15 cellular contexts compared by ENCODE assay signal in genomic region chr3:179308006-179308405, GRCh38. TPM values are rescaled to one million over a fixed set of nuclear protein-coding genes. Genes with fewer than 3 reads are reported as not detected.
DNase-seq lines count a peak whose midpoint lies in the region; ATAC-seq, FAIRE-seq and TF ChIP-seq lines count a peak whose summit lies in the region.
"Had no signal": no experiment of that assay in that cellular context is flagged by ENCODE, and none has a peak within 500 bp of the region (broad histone marks: within the 10 kb centered on the region; RNA-seq: fewer than 3 reads in every experiment).

No MANE protein-coding gene starts in this region.

- H3K9me3 Mint-ChIP-seq in activated CD4-positive, alpha-beta T cell treated with anti-CD3 and anti-CD28 coated beads, Interleukin-2, amount 10 ng/mL, durations not matched to agents 24 days and 14 days = no peaks in the 10 kb centered on the region
- H3K9me3 Mint-ChIP-seq: CD4-positive, CD25-positive, alpha-beta regulatory T cell had no signal

- no peak overlapping the region for H3K27ac Mint-ChIP-seq in activated CD4-positive, alpha-beta T cell treated with anti-CD3 and anti-CD28 coated beads, Interleukin-2, amount 10 ng/mL, durations not matched to agents 24 days and 14 days
- H3K27ac Mint-ChIP-seq: CD4-positive, CD25-positive, alpha-beta regulatory T cell had no signal

- no TSS peak for BruUV-seq in K562 (replicated peaks; lab: Mats Ljungman, UMichigan)

- H3K4me3 ChIP-seq in K562 (no peak overlapping the region), smooth muscle cell (no peak overlapping the region), Peyer's patch (no peak overlapping the region)
- H3K4me3 ChIP-seq: BLaER1 treated with 17β-estradiol and CSF1 and Interleukin-3, amounts not matched to agents 10 nM and 100 nM; GM12878; HAP-1 had no signal

- H3K9me3 ChIP-seq in K562 (replicated peaks; ENCODE audit: control insufficient read depth, insufficient read depth, low read depth, low read length) = no peaks in the 10 kb centered on the region
- H3K9me3 ChIP-seq in smooth muscle cell (replicated peaks; ENCODE audit: low read depth) = no peaks in the 10 kb centered on the region
- no peaks in the 10 kb centered on the region for H3K9me3 ChIP-seq in Peyer's patch
- H3K9me3 ChIP-seq: BLaER1 treated with 17β-estradiol and CSF1 and Interleukin-3, amounts not matched to agents 10 nM and 100 nM; HAP-1 had no signal

- FAIRE-seq in K562 (lab: Jason Lieb, UNC) = no peak
- FAIRE-seq: GM12878, H1 had no signal

- H3K36me3 ChIP-seq in K562 (ENCODE audit: control insufficient read depth, insufficient read depth, low read length) = no peaks in the 10 kb centered on the region
- H3K36me3 ChIP-seq in smooth muscle cell (ENCODE audit: low read depth) = no peaks in the 10 kb centered on the region
- H3K36me3 ChIP-seq in Peyer's patch = no peaks in the 10 kb centered on the region
- H3K36me3 ChIP-seq: BLaER1 treated with 17β-estradiol and CSF1 and Interleukin-3, amounts not matched to agents 10 nM and 100 nM; HAP-1 had no signal

- H3K4me1 ChIP-seq in K562 (replicated peaks in 1 of 2; ENCODE audit: control insufficient read depth in 2 of 2, insufficient read depth in 2 of 2, low read length in 2 of 2) (peaks cover 0 to 7% of the 10 kb centered on the region in 2 experiments; a peak in 3 of 5 replicates), foreskin keratinocyte (peaks cover 3% of the 10 kb centered on the region), smooth muscle cell (ENCODE audit: low read depth) (no peaks in the 10 kb centered on the region), Peyer's patch (no peaks in the 10 kb centered on the region)
- H3K4me1 ChIP-seq: BLaER1 treated with 17β-estradiol and CSF1 and Interleukin-3, amounts not matched to agents 10 nM and 100 nM; HAP-1 had no signal

- H3K4me1 Mint-ChIP-seq in activated CD4-positive, alpha-beta T cell treated with anti-CD3 and anti-CD28 coated beads, Interleukin-2, amount 10 ng/mL, durations not matched to agents 24 days and 14 days = no peaks in the 10 kb centered on the region
- H3K4me1 Mint-ChIP-seq: CD4-positive, CD25-positive, alpha-beta regulatory T cell had no signal

- H3K27me3 Mint-ChIP-seq in activated CD4-positive, alpha-beta T cell treated with anti-CD3 and anti-CD28 coated beads, Interleukin-2, amount 10 ng/mL, durations not matched to agents 24 days and 14 days = peaks cover 26% of the 10 kb centered on the region

- H3K27ac ChIP-seq in K562 (ENCODE audit: extremely low read depth, low read depth, low read length) = no peak overlapping the region
- H3K27ac ChIP-seq in foreskin keratinocyte = no peak overlapping the region
- no peak overlapping the region for H3K27ac ChIP-seq in smooth muscle cell (ENCODE audit: low read depth)
- no peak overlapping the region for H3K27ac ChIP-seq in Peyer's patch
- H3K27ac ChIP-seq: BLaER1 treated with 17β-estradiol and CSF1 and Interleukin-3, amounts not matched to agents 10 nM and 100 nM had no signal

- no peaks in the 10 kb centered on the region for H3K9me1 ChIP-seq in K562 (ENCODE audit: control insufficient read depth, insufficient read depth, low read length)

- ATAC-seq in K562 (no peak), foreskin keratinocyte (no peak)
- ATAC-seq in activated CD4-positive, CD25-positive, alpha-beta regulatory T cell treated with anti-CD3 and anti-CD28 coated beads, Interleukin-2, amount 50 U/mL, for 24 hours = no peak
- ATAC-seq: GM12878 had no signal

- TF ChIP-seq POLR2A in K562 (conservative IDR thresholded peaks at IDR 0.05) = no peak
- TF ChIP-seq POLR2A in Peyer's patch (IDR thresholded peaks at IDR 0.05) = no peak

- TF ChIP-seq RAD21 in K562 (CRISPR knock-in tag; conservative IDR thresholded peaks at IDR 0.05 in 1 of 2, IDR thresholded peaks at IDR 0.05 in 1 of 2) = no peak

- no peak overlapping the region for H3K4me2 ChIP-seq in K562 (ENCODE audit: insufficient read depth, low read length)
- no peak overlapping the region for H3K4me2 ChIP-seq in smooth muscle cell
- H3K4me2 ChIP-seq: BLaER1 treated with 17β-estradiol and CSF1 and Interleukin-3, amounts not matched to agents 10 nM and 100 nM had no signal

- H3K9ac ChIP-seq in K562 (ENCODE audit: insufficient read depth in 1 of 2, low read depth in 2 of 2, low read length in 2 of 2) = no peak overlapping the region
- H3K9ac ChIP-seq in smooth muscle cell (ENCODE audit: low read depth) = no peak overlapping the region
- H3K9ac ChIP-seq: BLaER1 treated with 17β-estradiol and CSF1 and Interleukin-3, amounts not matched to agents 10 nM and 100 nM had no signal

- H3K36me3 Mint-ChIP-seq in activated CD4-positive, alpha-beta T cell treated with anti-CD3 and anti-CD28 coated beads, Interleukin-2, amount 10 ng/mL, durations not matched to agents 24 days and 14 days (ENCODE audit: low read depth) = no peaks in the 10 kb centered on the region
- H3K36me3 Mint-ChIP-seq: CD4-positive, CD25-positive, alpha-beta regulatory T cell had no signal

- TF ChIP-seq EP300 in K562 (IDR thresholded peaks at IDR 0.05; ENCODE audit: low read length) = no peak

- H4K20me1 ChIP-seq in K562 (replicated peaks; ENCODE audit: control insufficient read depth, insufficient read depth, low read length) (no peaks in the 10 kb centered on the region), smooth muscle cell (ENCODE audit: low read depth) (no peaks in the 10 kb centered on the region)
- H4K20me1 ChIP-seq: BLaER1 treated with 17β-estradiol and CSF1 and Interleukin-3, amounts not matched to agents 10 nM and 100 nM had no signal

- H3K27me3 ChIP-seq in K562 (ENCODE audit: control insufficient read depth in 2 of 2, insufficient read depth in 2 of 2, low read length in 2 of 2) (no peaks in the 10 kb centered on the region), foreskin keratinocyte (no peaks in the 10 kb centered on the region), smooth muscle cell (ENCODE audit: low read depth) (no peaks in the 10 kb centered on the region), Peyer's patch (no peaks in the 10 kb centered on the region)
- H3K27me3 ChIP-seq: BLaER1 treated with 17β-estradiol and CSF1 and Interleukin-3, amounts not matched to agents 10 nM and 100 nM had no signal

- H3K79me2 ChIP-seq in K562 (ENCODE audit: control insufficient read depth, insufficient read depth, low read length) (no peaks in the 10 kb centered on the region), smooth muscle cell (ENCODE audit: low read depth) (no peaks in the 10 kb centered on the region)

- POLR2A ChIA-PET in K562 (lab: Yijun Ruan, JAX) = no interaction called here

- CTCF ChIA-PET in K562 (lab: Yijun Ruan, JAX; ENCODE audit: low intra/inter-chr PET ratio) = no interaction called here

- DNase-seq in EH (ENCODE audit: low read depth) = peak; percentile 18
- no peak for DNase-seq in K562 (ENCODE audit: extremely low read depth in 1 of 4, low spot score in 3 of 4)
- peak; percentile 4 to 23 for DNase-seq in foreskin keratinocyte
- no peak for DNase-seq in smooth muscle cell (lab: John Stamatoyannopoulos, UW; ENCODE audit: unreplicated experiment)
- no peak for DNase-seq in activated CD4-positive, alpha-beta T cell treated with anti-CD3 and anti-CD28 coated beads, Interleukin-2, amount 10 ng/mL, durations not matched to agents 24 days and 14 days
- DNase-seq in Peyer's patch = no peak
- DNase-seq: 8988T; AML-193; CD4-positive, CD25-positive, alpha-beta regulatory T cell; DMS53 had no signal

- H2AFZ ChIP-seq in K562 (ENCODE audit: low read depth, low read length) (peak overlapping the region; percentile 5; the same call in 1 of the 2 replicates), smooth muscle cell (ENCODE audit: low read depth) (peak overlapping the region; percentile 34)

- H3K4me3 Mint-ChIP-seq in activated CD4-positive, alpha-beta T cell treated with anti-CD3 and anti-CD28 coated beads, Interleukin-2, amount 10 ng/mL, durations not matched to agents 24 days and 14 days = no peak overlapping the region
- H3K4me3 Mint-ChIP-seq: CD4-positive, CD25-positive, alpha-beta regulatory T cell had no signal

- H3F3A ChIP-seq in smooth muscle cell (ENCODE audit: low read depth) = no peaks in the 10 kb centered on the region

- in situ Hi-C loops in K562 (cut with MboI) = loop anchor here (25.0 kb wide), 1 partner anchor 846 kb away; no protein-coding TSS in a partner anchor

- intact Hi-C loops in K562 (cut with micrococcal nuclease) = no loop called here
- intact Hi-C loops in activated CD4-positive, alpha-beta T cell treated with anti-CD3 and anti-CD28 coated beads, Interleukin-2, amount 10 ng/mL, durations not matched to agents 24 days and 14 days (cut with micrococcal nuclease) = no loop called here

- TF ChIP-seq CTCF in K562 (IDR thresholded peaks at IDR 0.05 in 2 of 3, conservative IDR thresholded peaks at IDR 0.05 in 1 of 3; ENCODE audit: insufficient read depth in 2 of 3, low read depth in 1 of 3, low read length in 3 of 3) (no peak), foreskin keratinocyte (conservative IDR thresholded peaks at IDR 0.05) (no peak), smooth muscle cell (IDR thresholded peaks at IDR 0.05; ENCODE audit: borderline replicate concordance, insufficient read depth, poor library complexity, severe bottlenecking) (no peak), Peyer's patch (IDR thresholded peaks at IDR 0.05) (no peak)

RNA-seq across cellular contexts. Expression of gene ZNF639, which starts 14.8 kb away (rescaled TPM):
- total RNA-seq in K562 (2011; cell fraction: chromatin; rRNA removed; ENCODE audit: low replicate concordance) = 12.2 and 32.8 TPM in 2 replicates
- total RNA-seq in K562 (2011; cell fraction: nucleolus; rRNA removed) = 8.3 and 8.5 TPM in 2 replicates
- total RNA-seq in K562 (2011; cell fraction: nucleoplasm; rRNA removed) = 10.7 and 18.6 TPM in 2 replicates
- total RNA-seq in K562 (2014; rRNA removed) (56.0 and 57.2 TPM in 2 replicates), K562 (2014; rRNA removed; fragmentation: Illumina TruSeq; extraction: Trizol) (75.8 and 83.1 TPM in 2 replicates), K562 (2015; rRNA removed; fragmentation: Illumina TruSeq; extraction: Trizol) (68.7 and 73.1 TPM in 2 replicates), K562 (2021) (53.7 and 55.7 TPM in 2 replicates), foreskin keratinocyte (34.3 and 38.5 TPM in 2 replicates), smooth muscle cell (40.4 and 63.3 TPM in 2 replicates), Peyer's patch (10 to 100 TPM; 24.0 to 51.2 (median 29.8) TPM)
- polyA plus RNA-seq in K562 (2011; rRNA removed) (29.1 and 38.0 TPM in 2 replicates), K562 (2014; fragmentation: Illumina TruSeq; extraction: Trizol) (69.9 and 88.1 TPM in 2 replicates), K562 (2014; fragmentation: Nextera tagmentation; extraction: Ambion mirVana) (10 to 100 TPM; 17.6 to 21.5 TPM), K562 (2014; rRNA removed) (44.0 and 50.5 TPM in 2 replicates), foreskin keratinocyte (15.8 and 20.4 TPM in 2 replicates), smooth muscle cell (26.8 and 28.5 TPM in 2 replicates)
- polyA plus RNA-seq in K562 (2011; cell fraction: cytosol; rRNA removed) = 14.3 and 14.5 TPM in 2 replicates
- polyA plus RNA-seq in K562 (2011; cell fraction: nucleus; rRNA removed) = 9.7 and 13.8 TPM in 2 replicates
- polyA plus RNA-seq in K562 (2012) = 32.0 and 33.3 TPM in 2 replicates
- 40.3 and 50.0 TPM in 2 replicates for polyA minus RNA-seq in K562 (2011; rRNA and poly(A)+ RNA removed)
- polyA minus RNA-seq in K562 (2011; cell fraction: cytosol; rRNA and poly(A)+ RNA removed) = 11.7 and 13.1 TPM in 2 replicates
- 5.8 and 10.4 TPM in 2 replicates for polyA minus RNA-seq in K562 (2011; cell fraction: nucleus; rRNA and poly(A)+ RNA removed)
- total RNA-seq in activated CD4-positive, alpha-beta T cell treated with anti-CD3 and anti-CD28 coated beads, Interleukin-2, amount 10 ng/mL, durations not matched to agents 24 days and 14 days = 36.7 and 38.1 TPM in 2 replicates

RNA-seq across cellular contexts. Expression of gene MFN1, which starts 39.5 kb away (rescaled TPM):
- 49.8 and 238 TPM in 2 replicates for total RNA-seq in K562 (2011; cell fraction: chromatin; rRNA removed; ENCODE audit: low replicate concordance)
- total RNA-seq in K562 (2011; cell fraction: nucleolus; rRNA removed) = 12.2 and 24.7 TPM in 2 replicates
- 43.9 and 52.3 TPM in 2 replicates for total RNA-seq in K562 (2011; cell fraction: nucleoplasm; rRNA removed)
- 16.5 and 24.9 TPM in 2 replicates for total RNA-seq in K562 (2014; rRNA removed)
- total RNA-seq in K562 (2014; rRNA removed; fragmentation: Illumina TruSeq; extraction: Trizol) = 28.2 and 33.7 TPM in 2 replicates
- total RNA-seq in K562 (2015; rRNA removed; fragmentation: Illumina TruSeq; extraction: Trizol) = 20.0 and 22.4 TPM in 2 replicates
- 36.1 and 36.7 TPM in 2 replicates for total RNA-seq in K562 (2021)
- 34.1 and 42.7 TPM in 2 replicates for polyA plus RNA-seq in K562 (2011; rRNA removed)
- polyA plus RNA-seq in K562 (2011; cell fraction: cytosol; rRNA removed) = 6.0 and 10.7 TPM in 2 replicates
- polyA plus RNA-seq in K562 (2011; cell fraction: nucleus; rRNA removed) = 29.1 and 47.6 TPM in 2 replicates
- polyA plus RNA-seq in K562 (2012) = 13.2 and 15.2 TPM in 2 replicates
- 19.4 and 22.6 TPM in 2 replicates for polyA plus RNA-seq in K562 (2014; fragmentation: Illumina TruSeq; extraction: Trizol)
- 10 to 100 TPM; 10.5 to 18.8 TPM for polyA plus RNA-seq in K562 (2014; fragmentation: Nextera tagmentation; extraction: Ambion mirVana)
- 21.7 and 22.9 TPM in 2 replicates for polyA plus RNA-seq in K562 (2014; rRNA removed)
- polyA minus RNA-seq in K562 (2011; rRNA and poly(A)+ RNA removed) = 62.5 and 73.6 TPM in 2 replicates
- 10.4 and 13.8 TPM in 2 replicates for polyA minus RNA-seq in K562 (2011; cell fraction: cytosol; rRNA and poly(A)+ RNA removed)
- 31.2 and 57.1 TPM in 2 replicates for polyA minus RNA-seq in K562 (2011; cell fraction: nucleus; rRNA and poly(A)+ RNA removed)
- 28.8 and 32.0 TPM in 2 replicates for total RNA-seq in foreskin keratinocyte
- polyA plus RNA-seq in foreskin keratinocyte = 9.8 and 10.0 TPM in 2 replicates
- 46.4 and 59.1 TPM in 2 replicates for total RNA-seq in smooth muscle cell
- polyA plus RNA-seq in smooth muscle cell = 14.6 and 20.2 TPM in 2 replicates
- 36.2 and 37.0 TPM in 2 replicates for total RNA-seq in activated CD4-positive, alpha-beta T cell treated with anti-CD3 and anti-CD28 coated beads, Interleukin-2, amount 10 ng/mL, durations not matched to agents 24 days and 14 days
- total RNA-seq in Peyer's patch = 100 to 1,000 TPM in 1 of 4 donors, 10 to 100 TPM in 3; 34.0 to 124 (median 45.3) TPM

RNA-seq across cellular contexts. Expression of gene KCNMB3, which starts 57.1 kb away (rescaled TPM):
- 42.1 and 87.2 TPM in 2 replicates for total RNA-seq in K562 (2011; cell fraction: chromatin; rRNA removed; ENCODE audit: low replicate concordance)
- total RNA-seq in K562 (2011; cell fraction: nucleolus; rRNA removed) = 16.3 and 21.2 TPM in 2 replicates
- total RNA-seq in K562 (2011; cell fraction: nucleoplasm; rRNA removed) = 33.8 and 60.6 TPM in 2 replicates
- total RNA-seq in K562 (2014; rRNA removed) (8.7 and 12.3 TPM in 2 replicates), K562 (2014; rRNA removed; fragmentation: Illumina TruSeq; extraction: Trizol) (15.3 and 16.5 TPM in 2 replicates), K562 (2015; rRNA removed; fragmentation: Illumina TruSeq; extraction: Trizol) (13.7 and 13.8 TPM in 2 replicates), K562 (2021) (9.9 and 14.3 TPM in 2 replicates), foreskin keratinocyte (0.42 and 0.54 TPM in 2 replicates), smooth muscle cell (0.49 and 2.3 TPM in 2 replicates), Peyer's patch (10 to 100 TPM in 1 of 4 donors, 1 to 10 TPM in 3; 1.6 to 18.2 (median 4.6) TPM)
- polyA plus RNA-seq in K562 (2011; rRNA removed) (18.6 and 21.1 TPM in 2 replicates), K562 (2014; fragmentation: Illumina TruSeq; extraction: Trizol) (17.6 and 20.4 TPM in 2 replicates), K562 (2014; fragmentation: Nextera tagmentation; extraction: Ambion mirVana) (1 to 10 TPM; 7.0 to 7.8 TPM), K562 (2014; rRNA removed) (13.0 and 19.8 TPM in 2 replicates), foreskin keratinocyte (0.49 and 0.54 TPM in 2 replicates), smooth muscle cell (1.9 TPM in 1 of 2 replicates, not detected in the other)
- 5.8 and 7.4 TPM in 2 replicates for polyA plus RNA-seq in K562 (2011; cell fraction: cytosol; rRNA removed)
- 48.8 and 65.5 TPM in 2 replicates for polyA plus RNA-seq in K562 (2011; cell fraction: nucleus; rRNA removed)
- polyA plus RNA-seq in K562 (2012) = 11.9 and 19.9 TPM in 2 replicates
- polyA minus RNA-seq in K562 (2011; rRNA and poly(A)+ RNA removed) = 27.8 and 30.2 TPM in 2 replicates
- 1.8 and 3.6 TPM in 2 replicates for polyA minus RNA-seq in K562 (2011; cell fraction: cytosol; rRNA and poly(A)+ RNA removed)
- 26.3 and 37.4 TPM in 2 replicates for polyA minus RNA-seq in K562 (2011; cell fraction: nucleus; rRNA and poly(A)+ RNA removed)
- total RNA-seq in activated CD4-positive, alpha-beta T cell treated with anti-CD3 and anti-CD28 coated beads, Interleukin-2, amount 10 ng/mL, durations not matched to agents 24 days and 14 days = 0.19 and 0.70 TPM in 2 replicates

Comparison
In these comparisons a context has a peak if more than half of its experiments do, and no peak if none do; other contexts are left out.
1. DNase-seq: peak in EH (single experiment) and foreskin keratinocyte (2 of 2); none in K562 (0 of 4), smooth muscle cell (single experiment), activated CD4-positive, alpha-beta T cell treated with anti-CD3 and anti-CD28 coated beads, Interleukin-2, amount 10 ng/mL, durations not matched to agents 24 days and 14 days (single experiment) and Peyer's patch (0 of 3).